In genomic region chr15:74799843-74800558, GRCh38 we compare ENCODE assay signal across 1 cellular context.
TF ChIP-seq lines count a peak whose summit lies in the region.

No MANE protein-coding gene starts in this region.

TF ChIP-seq in HepG2, 621 proteins besides CTCF, POLR2A, EP300 and RAD21 (continued from another document):
- peak; percentile 73; the same call in 1 of the 2 replicates for TF ChIP-seq HNRNPL (IDR thresholded peaks at IDR 0.05; ENCODE audit: low read depth, low read length)
- TF ChIP-seq IRF2 (CRISPR knock-in tag; IDR thresholded peaks at IDR 0.05), result peak; percentile 33; the same call in 1 of the 2 replicates
- TF ChIP-seq HNF4G (IDR thresholded peaks at IDR 0.05; ENCODE audit: borderline replicate concordance, low read depth, low read length), result peak; percentile 54; the same call in 1 of the 2 replicates
- TF ChIP-seq HNF4G (CRISPR knock-in tag; IDR thresholded peaks at IDR 0.05; ENCODE audit: borderline replicate concordance, low read depth), result no peak
- 0 out of 2 replicates have a peak, but pooled peaks have one; percentile 26 for TF ChIP-seq ZNF451 (CRISPR knock-in tag; IDR thresholded peaks at IDR 0.05)
- TF ChIP-seq, protein P1, sequence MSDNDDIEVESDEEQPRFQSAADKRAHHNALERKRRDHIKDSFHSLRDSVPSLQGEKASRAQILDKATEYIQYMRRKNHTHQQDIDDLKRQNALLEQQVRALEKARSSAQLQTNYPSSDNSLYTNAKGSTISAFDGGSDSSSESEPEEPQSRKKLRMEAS (IDR thresholded peaks at IDR 0.05), result peak; percentile 13; the same call in 1 of the 2 replicates
- TF ChIP-seq ZMYM3 (CRISPR knock-in tag; IDR thresholded peaks at IDR 0.05), result peak; percentile 40; the same call in 1 of the 2 replicates
- TF ChIP-seq POGK (CRISPR knock-in tag; conservative IDR thresholded peaks at IDR 0.05), result peak; percentile 59; the same call in 1 of the 2 replicates
- no peak for TF ChIP-seq ZBTB46 (CRISPR knock-in tag; IDR thresholded peaks at IDR 0.05; ENCODE audit: borderline replicate concordance)
- TF ChIP-seq DDIT3 (CRISPR knock-in tag; IDR thresholded peaks at IDR 0.05), result no peak
- no peak for TF ChIP-seq ZBTB42 (CRISPR knock-in tag; IDR thresholded peaks at IDR 0.05)
- TF ChIP-seq PHF21A (CRISPR knock-in tag; IDR thresholded peaks at IDR 0.05), result no peak
- 0 out of 2 replicates have a peak, but pooled peaks have one; percentile 32 for TF ChIP-seq ZMYM4 (CRISPR knock-in tag; IDR thresholded peaks at IDR 0.05)
- TF ChIP-seq SAP130 (CRISPR knock-in tag; IDR thresholded peaks at IDR 0.05; ENCODE audit: low read depth), result peak; percentile 49; the same call in 1 of the 2 replicates
- 0 out of 2 replicates have a peak, but pooled peaks have one; percentile 29 for TF ChIP-seq ZNF550 (CRISPR knock-in tag; IDR thresholded peaks at IDR 0.05; ENCODE audit: borderline replicate concordance)
- peak; percentile 58; the same call in 1 of the 2 replicates for TF ChIP-seq ZSCAN21 (CRISPR knock-in tag; IDR thresholded peaks at IDR 0.05; ENCODE audit: borderline replicate concordance)
- TF ChIP-seq GATAD2A (CRISPR knock-in tag; IDR thresholded peaks at IDR 0.05), result 0 out of 2 replicates have a peak, but pooled peaks have one; percentile 13
- TF ChIP-seq, protein P2, sequence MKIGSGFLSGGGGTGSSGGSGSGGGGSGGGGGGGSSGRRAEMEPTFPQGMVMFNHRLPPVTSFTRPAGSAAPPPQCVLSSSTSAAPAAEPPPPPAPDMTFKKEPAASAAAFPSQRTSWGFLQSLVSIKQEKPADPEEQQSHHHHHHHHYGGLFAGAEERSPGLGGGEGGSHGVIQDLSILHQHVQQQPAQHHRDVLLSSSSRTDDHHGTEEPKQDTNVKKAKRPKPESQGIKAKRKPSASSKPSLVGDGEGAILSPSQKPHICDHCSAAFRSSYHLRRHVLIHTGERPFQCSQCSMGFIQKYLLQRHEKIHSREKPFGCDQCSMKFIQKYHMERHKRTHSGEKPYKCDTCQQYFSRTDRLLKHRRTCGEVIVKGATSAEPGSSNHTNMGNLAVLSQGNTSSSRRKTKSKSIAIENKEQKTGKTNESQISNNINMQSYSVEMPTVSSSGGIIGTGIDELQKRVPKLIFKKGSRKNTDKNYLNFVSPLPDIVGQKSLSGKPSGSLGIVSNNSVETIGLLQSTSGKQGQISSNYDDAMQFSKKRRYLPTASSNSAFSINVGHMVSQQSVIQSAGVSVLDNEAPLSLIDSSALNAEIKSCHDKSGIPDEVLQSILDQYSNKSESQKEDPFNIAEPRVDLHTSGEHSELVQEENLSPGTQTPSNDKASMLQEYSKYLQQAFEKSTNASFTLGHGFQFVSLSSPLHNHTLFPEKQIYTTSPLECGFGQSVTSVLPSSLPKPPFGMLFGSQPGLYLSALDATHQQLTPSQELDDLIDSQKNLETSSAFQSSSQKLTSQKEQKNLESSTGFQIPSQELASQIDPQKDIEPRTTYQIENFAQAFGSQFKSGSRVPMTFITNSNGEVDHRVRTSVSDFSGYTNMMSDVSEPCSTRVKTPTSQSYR (CRISPR knock-in tag; IDR thresholded peaks at IDR 0.05; ENCODE audit: borderline replicate concordance), result peak; percentile 87; the same call in 1 of the 2 replicates
- TF ChIP-seq RBM39 (IDR thresholded peaks at IDR 0.05; ENCODE audit: low read depth, low read length, poor library complexity, severe bottlenecking), result peak; percentile 79
- no peak for TF ChIP-seq FOXK2 (IDR thresholded peaks at IDR 0.05)
- TF ChIP-seq FLYWCH1 (CRISPR knock-in tag; IDR thresholded peaks at IDR 0.05), result no peak
- 0 out of 2 replicates have a peak, but pooled peaks have one; percentile 36 for TF ChIP-seq SRY (CRISPR knock-in tag; IDR thresholded peaks at IDR 0.05)
- peak; percentile 28; the same call in 1 of the 2 replicates for TF ChIP-seq SP5 (CRISPR knock-in tag; IDR thresholded peaks at IDR 0.05; ENCODE audit: borderline replicate concordance, low read depth)
- TF ChIP-seq BORCS8-MEF2B (CRISPR knock-in tag; IDR thresholded peaks at IDR 0.05), result 0 out of 2 replicates have a peak, but pooled peaks have one; percentile 6
- TF ChIP-seq SMC3 (IDR thresholded peaks at IDR 0.05; ENCODE audit: low read length), result peak; percentile 56; the same call in 1 of the 2 replicates
- TF ChIP-seq, protein P3, sequence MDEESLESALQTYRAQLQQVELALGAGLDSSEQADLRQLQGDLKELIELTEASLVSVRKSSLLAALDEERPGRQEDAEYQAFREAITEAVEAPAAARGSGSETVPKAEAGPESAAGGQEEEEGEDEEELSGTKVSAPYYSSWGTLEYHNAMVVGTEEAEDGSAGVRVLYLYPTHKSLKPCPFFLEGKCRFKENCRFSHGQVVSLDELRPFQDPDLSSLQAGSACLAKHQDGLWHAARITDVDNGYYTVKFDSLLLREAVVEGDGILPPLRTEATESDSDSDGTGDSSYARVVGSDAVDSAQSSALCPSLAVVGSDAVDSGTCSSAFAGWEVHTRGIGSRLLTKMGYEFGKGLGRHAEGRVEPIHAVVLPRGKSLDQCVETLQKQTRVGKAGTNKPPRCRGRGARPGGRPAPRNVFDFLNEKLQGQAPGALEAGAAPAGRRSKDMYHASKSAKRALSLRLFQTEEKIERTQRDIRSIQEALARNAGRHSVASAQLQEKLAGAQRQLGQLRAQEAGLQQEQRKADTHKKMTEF (CRISPR knock-in tag; IDR thresholded peaks at IDR 0.05), result peak; percentile 44; the same call in 1 of the 2 replicates
- TF ChIP-seq, protein P4, sequence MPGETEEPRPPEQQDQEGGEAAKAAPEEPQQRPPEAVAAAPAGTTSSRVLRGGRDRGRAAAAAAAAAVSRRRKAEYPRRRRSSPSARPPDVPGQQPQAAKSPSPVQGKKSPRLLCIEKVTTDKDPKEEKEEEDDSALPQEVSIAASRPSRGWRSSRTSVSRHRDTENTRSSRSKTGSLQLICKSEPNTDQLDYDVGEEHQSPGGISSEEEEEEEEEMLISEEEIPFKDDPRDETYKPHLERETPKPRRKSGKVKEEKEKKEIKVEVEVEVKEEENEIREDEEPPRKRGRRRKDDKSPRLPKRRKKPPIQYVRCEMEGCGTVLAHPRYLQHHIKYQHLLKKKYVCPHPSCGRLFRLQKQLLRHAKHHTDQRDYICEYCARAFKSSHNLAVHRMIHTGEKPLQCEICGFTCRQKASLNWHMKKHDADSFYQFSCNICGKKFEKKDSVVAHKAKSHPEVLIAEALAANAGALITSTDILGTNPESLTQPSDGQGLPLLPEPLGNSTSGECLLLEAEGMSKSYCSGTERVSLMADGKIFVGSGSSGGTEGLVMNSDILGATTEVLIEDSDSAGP (CRISPR knock-in tag; IDR thresholded peaks at IDR 0.05; ENCODE audit: borderline replicate concordance), result peak; percentile 43; the same call in 1 of the 2 replicates
- 0 out of 2 replicates have a peak, but pooled peaks have one; percentile 30 for TF ChIP-seq ZNF552 (CRISPR knock-in tag; IDR thresholded peaks at IDR 0.05; ENCODE audit: borderline replicate concordance)
- TF ChIP-seq ZNF3 (CRISPR knock-in tag; IDR thresholded peaks at IDR 0.05), result no peak
- TF ChIP-seq ZKSCAN5 (CRISPR knock-in tag; IDR thresholded peaks at IDR 0.05), result no peak
- TF ChIP-seq, protein P5, sequence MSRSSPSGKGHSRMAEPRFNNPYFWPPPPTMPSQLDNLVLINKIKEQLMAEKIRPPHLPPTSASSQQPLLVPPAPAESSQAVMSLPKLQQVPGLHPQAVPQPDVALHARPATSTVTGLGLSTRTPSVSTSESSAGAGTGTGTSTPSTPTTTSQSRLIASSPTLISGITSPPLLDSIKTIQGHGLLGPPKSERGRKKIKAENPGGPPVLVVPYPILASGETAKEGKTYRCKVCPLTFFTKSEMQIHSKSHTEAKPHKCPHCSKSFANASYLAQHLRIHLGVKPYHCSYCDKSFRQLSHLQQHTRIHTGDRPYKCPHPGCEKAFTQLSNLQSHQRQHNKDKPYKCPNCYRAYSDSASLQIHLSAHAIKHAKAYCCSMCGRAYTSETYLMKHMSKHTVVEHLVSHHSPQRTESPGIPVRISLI (CRISPR knock-in tag; IDR thresholded peaks at IDR 0.05; ENCODE audit: borderline replicate concordance), result 0 out of 2 replicates have a peak, but pooled peaks have one; percentile 23
- peak; percentile 53; the same call in 1 of the 2 replicates for TF ChIP-seq MEIS1 (CRISPR knock-in tag; IDR thresholded peaks at IDR 0.05; ENCODE audit: borderline replicate concordance)
- peak; percentile 42; the same call in 1 of the 2 replicates for TF ChIP-seq ZNF737 (CRISPR knock-in tag; IDR thresholded peaks at IDR 0.05; ENCODE audit: borderline replicate concordance)
- TF ChIP-seq HIC2 (CRISPR knock-in tag; IDR thresholded peaks at IDR 0.05; ENCODE audit: low read depth), result peak; percentile 60; the same call in 1 of the 2 replicates
- TF ChIP-seq RFX3 (CRISPR knock-in tag; IDR thresholded peaks at IDR 0.05), result no peak
- TF ChIP-seq XBP1 (CRISPR knock-in tag; IDR thresholded peaks at IDR 0.05), result no peak
TF ChIP-seq in HepG2: peak in this region for 80.
